8 cellular contexts compared by ENCODE assay signal in the genomic region with DNA sequence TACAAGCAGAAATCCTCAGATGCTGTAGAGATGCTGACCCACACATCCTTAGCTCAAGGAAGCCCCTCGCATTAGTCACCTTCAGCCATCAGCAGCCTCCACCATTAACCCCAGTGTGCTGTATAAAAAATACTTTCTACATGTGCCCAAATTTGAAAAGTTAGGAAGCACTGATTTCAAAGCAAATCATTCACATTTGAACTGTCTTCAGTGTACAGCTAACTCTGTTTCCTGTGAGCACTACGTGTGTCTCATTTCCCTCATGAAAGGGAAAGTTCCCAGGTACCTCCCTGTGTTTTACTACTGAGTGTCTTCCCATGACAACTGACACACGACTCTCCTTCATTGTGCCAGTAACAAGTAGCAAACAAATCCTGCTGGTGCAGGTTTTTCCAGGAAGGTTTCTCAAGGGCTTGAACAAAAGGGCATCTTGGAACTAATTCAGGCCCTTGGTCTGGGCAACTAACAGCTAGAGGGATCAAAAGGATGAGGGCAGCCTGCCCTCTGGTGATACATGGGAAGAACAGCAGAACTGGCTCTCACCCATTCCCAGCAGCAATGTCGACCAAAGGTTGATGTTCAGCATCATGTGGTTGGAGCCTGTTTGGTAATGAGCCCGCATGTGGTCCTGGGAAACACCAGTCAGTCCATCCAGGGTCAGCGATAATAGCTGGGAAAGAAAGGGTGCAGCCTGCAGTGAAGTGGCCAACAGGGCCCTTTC. TPM values are rescaled to one million over a fixed set of nuclear protein-coding genes. Genes with fewer than 3 reads are reported as not detected.
DNase-seq lines count a peak whose midpoint lies in the region; ATAC-seq and TF ChIP-seq lines count a peak whose summit lies in the region.

No MANE protein-coding gene starts in this region.

- H3K27me3 ChIP-seq in ascending aorta (no peaks in the 10 kb centered on the region), left lung (no peaks in the 10 kb centered on the region)

- H3K4me1 ChIP-seq in ascending aorta = peaks cover 6 to 16% of the 10 kb centered on the region in 2 donors
- peaks cover 9 to 28% of the 10 kb centered on the region in 2 donors for H3K4me1 ChIP-seq in left lung

- DNase-seq in NCI-H748 (lab: John Stamatoyannopoulos, UW; ENCODE audit: unreplicated experiment) (peak; percentile 27), NCI-H748 treated with DMSO at 0.1 percent for 48 hours (lab: John Stamatoyannopoulos, UW) (no peak), LNCaP clone FGC (ENCODE audit: low read depth) (peak; percentile 78), ascending aorta (ENCODE audit: low spot score in 2 of 2) (no peak), left lung (no peak)

- peak; percentile 83 for TF ChIP-seq CTCF in LNCaP clone FGC (IDR thresholded peaks at IDR 0.05; ENCODE audit: control insufficient read depth, extremely low read depth, insufficient read depth)
- peak; percentile 15 to 52 (median 46) for TF ChIP-seq CTCF in ascending aorta (IDR thresholded peaks at IDR 0.05)
- no peak for TF ChIP-seq CTCF in left lung (IDR thresholded peaks at IDR 0.05)

- H3K9me3 ChIP-seq in ascending aorta = no peaks in the 10 kb centered on the region
- H3K9me3 ChIP-seq in left lung = no peaks in the 10 kb centered on the region

- H3K36me3 ChIP-seq in ascending aorta (peaks cover 56 to 62% of the 10 kb centered on the region in 2 donors), left lung (peaks cover 0 to 65% of the 10 kb centered on the region in 2 donors)

- H3K4me3 ChIP-seq in LNCaP clone FGC (ENCODE audit: low read depth, low read length) = no peak overlapping the region
- no peak overlapping the region for H3K4me3 ChIP-seq in ascending aorta
- no peak overlapping the region for H3K4me3 ChIP-seq in left lung

- H3K27ac ChIP-seq in ascending aorta = no peak overlapping the region
- no peak overlapping the region for H3K27ac ChIP-seq in left lung

- ATAC-seq in left lung (peak; percentile 31), GM19395 (IDR thresholded peaks at IDR 0.05; ENCODE audit: unreplicated experiment) (no peak), HG03378 (IDR thresholded peaks at IDR 0.05; ENCODE audit: unreplicated experiment) (no peak), GM18520 (IDR thresholded peaks at IDR 0.05; ENCODE audit: unreplicated experiment) (no peak)

- intact Hi-C loops in ascending aorta (cut with DNase I) = no loop called here
- intact Hi-C loops in left lung (cut with DNase I) = loop anchor here (10.0 kb wide), 1 partner anchor 141 kb away; a partner anchor contains a TSS

RNA-seq across cellular contexts. Expression of a gene that starts 4.0 kb away (rescaled TPM):
- total RNA-seq in ascending aorta (123 TPM), left lung (10 to 100 TPM; 48.8 to 74.9 TPM)

RNA-seq across cellular contexts. Expression of a gene that starts 25.8 kb away (rescaled TPM):
- 189 TPM for total RNA-seq in ascending aorta
- 10 to 100 TPM; 79.5 to 89.6 TPM for total RNA-seq in left lung

Comparison
In these comparisons a context has a peak if more than half of its experiments do, and no peak if none do; other contexts are left out.
1. DNase-seq: peak in NCI-H748 (single experiment) and LNCaP clone FGC (single experiment); none in NCI-H748 treated with DMSO at 0.1 percent for 48 hours (single experiment), ascending aorta (0 of 2) and left lung (0 of 2).
2. CTCF ChIP-seq: peak in LNCaP clone FGC (single experiment) and ascending aorta (3 of 3); none in left lung (0 of 2).